1 cellular context compared by ENCODE assay signal in the genomic region with DNA sequence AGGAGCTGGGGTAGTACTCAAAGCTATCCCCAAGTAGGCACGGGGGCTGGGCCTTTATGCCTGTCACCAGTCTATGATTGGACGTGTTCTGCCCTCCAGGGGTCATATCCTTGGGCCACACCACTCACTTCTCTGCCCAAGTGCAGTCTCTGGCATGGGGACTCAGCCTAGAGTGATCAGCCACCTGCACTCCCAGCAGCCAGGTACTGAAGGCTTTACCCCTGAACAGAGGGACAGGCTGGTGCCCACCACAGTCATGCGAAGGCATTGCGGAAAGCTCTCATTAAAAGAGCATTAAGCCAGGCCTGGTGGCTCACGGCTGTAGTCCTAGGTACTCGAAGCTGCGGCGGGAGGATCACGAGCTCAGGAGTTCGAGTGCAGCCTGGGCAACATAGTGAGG.
TF ChIP-seq lines count a peak whose summit lies in the region.

No MANE protein-coding gene starts in this region.

TF ChIP-seq in H1, 55 proteins besides CTCF, POLR2A, EP300 and RAD21:
- TF ChIP-seq, protein P1, sequence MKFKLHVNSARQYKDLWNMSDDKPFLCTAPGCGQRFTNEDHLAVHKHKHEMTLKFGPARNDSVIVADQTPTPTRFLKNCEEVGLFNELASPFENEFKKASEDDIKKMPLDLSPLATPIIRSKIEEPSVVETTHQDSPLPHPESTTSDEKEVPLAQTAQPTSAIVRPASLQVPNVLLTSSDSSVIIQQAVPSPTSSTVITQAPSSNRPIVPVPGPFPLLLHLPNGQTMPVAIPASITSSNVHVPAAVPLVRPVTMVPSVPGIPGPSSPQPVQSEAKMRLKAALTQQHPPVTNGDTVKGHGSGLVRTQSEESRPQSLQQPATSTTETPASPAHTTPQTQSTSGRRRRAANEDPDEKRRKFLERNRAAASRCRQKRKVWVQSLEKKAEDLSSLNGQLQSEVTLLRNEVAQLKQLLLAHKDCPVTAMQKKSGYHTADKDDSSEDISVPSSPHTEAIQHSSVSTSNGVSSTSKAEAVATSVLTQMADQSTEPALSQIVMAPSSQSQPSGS (IDR thresholded peaks at IDR 0.05; ENCODE audit: low read length) = no peak
